8 cellular contexts compared by ENCODE assay signal in genomic region chr2:39227628-39228412, GRCh38.
DNase-seq lines count a peak whose midpoint lies in the region; ATAC-seq and TF ChIP-seq lines count a peak whose summit lies in the region.

No MANE protein-coding gene starts in this region.

- H3K4me3 ChIP-seq in foreskin fibroblast (ENCODE audit: low read depth in 1 of 2, low read length in 2 of 2): peak overlapping the region in 1 of 2 donors; percentile 25

- DNase-seq in DMS79 (lab: John Stamatoyannopoulos, UW) (peak; percentile 16), Kasumi-1 (lab: John Stamatoyannopoulos, UW) (peak; percentile 70 to 74), SHP77 (lab: John Stamatoyannopoulos, UW) (peak; percentile 48 to 67), foreskin fibroblast (peak; percentile 56 to 91), non-pigmented ciliary epithelial cell (ENCODE audit: low read depth) (peak; percentile 15), substantia nigra (lab: John Stamatoyannopoulos, UW) (peak in 46 of 49 donors; percentile 2 to 84 (median 58))
- DNase-seq in activated effector memory CD4-positive, alpha-beta T cell treated with anti-CD3 and anti-CD28 coated beads, Interleukin-2, amount 50 U/mL, for 16 hours: peak; percentile 93

- peak; percentile 85 for TF ChIP-seq CTCF in foreskin fibroblast (IDR thresholded peaks at IDR 0.05; ENCODE audit: low read depth, low read length)

- peak; percentile 78 for ATAC-seq in GM21737 (IDR thresholded peaks at IDR 0.05; ENCODE audit: unreplicated experiment)

- no peak overlapping the region for H3K27ac ChIP-seq in substantia nigra (ENCODE audit: low read depth, low read length, poor library complexity, severe bottlenecking)

Comparison
In these comparisons a context has a peak if more than half of its experiments do, and no peak if none do; other contexts are left out.
1. DNase-seq: peak in every context shown above with its lines; median percentile 93 in activated effector memory CD4-positive, alpha-beta T cell treated with anti-CD3 and anti-CD28 coated beads, Interleukin-2, amount 50 U/mL, for 16 hours; 74 in foreskin fibroblast; 72 in Kasumi-1; 58 in substantia nigra; 58 in SHP77; 16 in DMS79; 15 in non-pigmented ciliary epithelial cell.